In genomic region chr20:32820698-32821378, GRCh38 we compare ENCODE assay signal across 9 cellular contexts. TPM values are rescaled to one million over a fixed set of nuclear protein-coding genes. Genes with fewer than 3 reads are reported as not detected.
DNase-seq lines count a peak whose midpoint lies in the region; ATAC-seq, FAIRE-seq and TF ChIP-seq lines count a peak whose summit lies in the region.
"Had no signal": no experiment of that assay in that cellular context is flagged by ENCODE, and none has a peak within 500 bp of the region (broad histone marks: within the 10 kb centered on the region; RNA-seq: fewer than 3 reads in every experiment).

No MANE protein-coding gene starts in this region.

- H3K4me3 ChIP-seq in Panc1 (ENCODE audit: low read depth in 2 of 2, low read length in 2 of 2) (peak overlapping the region; percentile 61 to 96), endothelial cell of umbilical vein (replicated peaks in 1 of 3; ENCODE audit: insufficient read depth in 1 of 3, low read depth in 1 of 3, low read length in 3 of 3) (peak overlapping the region; percentile 73 to 94 (median 89)), osteoblast (ENCODE audit: insufficient read depth, low read length) (peak overlapping the region; percentile 82)

- DNase-seq in EL, result peak; percentile 15
- no peak for DNase-seq in Panc1 (ENCODE audit: low read depth, low spot score)
- no peak for DNase-seq in endothelial cell of umbilical vein (ENCODE audit: low read depth, low spot score)
- DNase-seq in osteoblast (ENCODE audit: insufficient read length, low spot score, missing footprints), result peak; percentile 79
- no peak for DNase-seq in GM12892 (ENCODE audit: insufficient read length)
- DNase-seq in KBM-7, result no peak
- no peak for DNase-seq in NCI-H1092 (lab: John Stamatoyannopoulos, UW)
- DNase-seq in SIG-M5 treated with dmso at 0.1 percent for 504 hours (lab: John Stamatoyannopoulos, UW; ENCODE audit: unreplicated experiment), result no peak

- BruUV-seq in Panc1 (replicated peaks; lab: Mats Ljungman, UMichigan), result no TSS peak
- BruUV-seq in endothelial cell of umbilical vein (replicated peaks; lab: Mats Ljungman, UMichigan), result no TSS peak

- no peaks in the 10 kb centered on the region for H3K9me1 ChIP-seq in endothelial cell of umbilical vein (replicated peaks; ENCODE audit: control insufficient read depth, extremely low read depth, insufficient read depth, low read length)

- peak overlapping the region; percentile 73 for H3K9ac ChIP-seq in endothelial cell of umbilical vein (replicated peaks; ENCODE audit: extremely low read depth, insufficient read depth, low read length)

- TF ChIP-seq CTCF in Panc1 (IDR thresholded peaks at IDR 0.05) (no peak), endothelial cell of umbilical vein (IDR thresholded peaks at IDR 0.05; ENCODE audit: extremely low read depth in 1 of 2, insufficient read depth in 1 of 2, low read depth in 1 of 2, low read length in 2 of 2) (no peak), osteoblast (IDR thresholded peaks at IDR 0.05; ENCODE audit: extremely low read depth, low read depth, low read length) (no peak)

- dilution Hi-C loops in endothelial cell of umbilical vein (cut with MboI; ENCODE audit: extremely low pct_ligation_motif_present, low sequenced_read_pairs), result no loop called here

- peaks cover 59% of the 10 kb centered on the region for H3K79me2 ChIP-seq in endothelial cell of umbilical vein (ENCODE audit: control insufficient read depth, insufficient read depth, low read length)
- H3K79me2 ChIP-seq in osteoblast (ENCODE audit: insufficient read depth, low read length), result peaks cover 60% of the 10 kb centered on the region

- H3K36me3 ChIP-seq in Panc1 (ENCODE audit: control insufficient read depth, insufficient read depth, low read length) (no peaks in the 10 kb centered on the region), endothelial cell of umbilical vein (ENCODE audit: control insufficient read depth in 2 of 2, extremely low read depth in 1 of 2, insufficient read depth in 2 of 2, low read length in 2 of 2) (peaks cover 0 to 1% of the 10 kb centered on the region in 2 experiments), osteoblast (ENCODE audit: insufficient read depth, low read length) (peaks cover 2% of the 10 kb centered on the region)

- CTCF ChIA-PET in Panc1 (lab: Charles Lee) (interaction anchor here (0.6 kb wide), 1 partner anchor 1360 kb away, joined by 5 read pairs; no protein-coding TSS in a partner anchor), endothelial cell of umbilical vein (lab: Charles Lee) (interaction anchor here (1.3 to 2.7 kb wide), 3 partner anchors 10 to 43 kb away, joined by 6 to 12 read pairs (median 7); no protein-coding TSS in a partner anchor)

- peak overlapping the region; percentile 77 for H3K4me2 ChIP-seq in endothelial cell of umbilical vein (ENCODE audit: insufficient read depth, low read length)
- H3K4me2 ChIP-seq in osteoblast (ENCODE audit: insufficient read depth, low read length), result peak overlapping the region; percentile 99

- intact Hi-C loops in Panc1 (cut with micrococcal nuclease; ENCODE audit: unreplicated experiment), result no loop called here
- intact Hi-C loops in endothelial cell of umbilical vein (cut with micrococcal nuclease), result no loop called here

- H2AFZ ChIP-seq in endothelial cell of umbilical vein (ENCODE audit: low read depth, low read length) (no peak overlapping the region), osteoblast (ENCODE audit: low read length) (no peak overlapping the region)

- in situ Hi-C loops in Panc1 (cut with HindIII; ENCODE audit: low pct_unique_long_range_greater_than_20kb, low sequenced_read_pairs) (no loop called here), KBM-7 (cut with MboI; ENCODE audit: low pct_unique_long_range_greater_than_20kb, low sequenced_read_pairs) (no loop called here)

- H3K9me3 ChIP-seq in Panc1 (ENCODE audit: control insufficient read depth, insufficient read depth, low read depth, low read length) (no peaks in the 10 kb centered on the region), endothelial cell of umbilical vein (replicated peaks; ENCODE audit: control insufficient read depth, insufficient read depth, low read length) (no peaks in the 10 kb centered on the region), osteoblast (ENCODE audit: low read depth, low read length) (no peaks in the 10 kb centered on the region)

- H3K27me3 ChIP-seq in Panc1 (ENCODE audit: control insufficient read depth, insufficient read depth, low read length) (no peaks in the 10 kb centered on the region), endothelial cell of umbilical vein (ENCODE audit: control insufficient read depth in 2 of 2, insufficient read depth in 2 of 2, low read length in 2 of 2) (no peaks in the 10 kb centered on the region), osteoblast (ENCODE audit: insufficient read depth, low read length) (no peaks in the 10 kb centered on the region)

- H4K20me1 ChIP-seq in endothelial cell of umbilical vein (replicated peaks; ENCODE audit: control insufficient read depth, extremely low read depth, insufficient read depth, low read length) (peaks cover 4% of the 10 kb centered on the region), osteoblast (ENCODE audit: insufficient read depth, low read length) (peaks cover 52% of the 10 kb centered on the region)

- peak; percentile 2; the same call in 1 of the 2 replicates for ATAC-seq in Panc1

- peak overlapping the region; percentile 84 for H3K27ac ChIP-seq in Panc1 (ENCODE audit: low read length)
- H3K27ac ChIP-seq in endothelial cell of umbilical vein (ENCODE audit: insufficient read depth, low read depth, low read length), result peak overlapping the region; percentile 22
- peak overlapping the region; percentile 71 for H3K27ac ChIP-seq in osteoblast (ENCODE audit: low read depth, low read length)

- FAIRE-seq in endothelial cell of umbilical vein (lab: Jason Lieb, UNC) (peak; percentile 56), GM12892 (lab: Jason Lieb, UNC) (no peak)

- POLR2A ChIA-PET in Panc1 (lab: Charles Lee) (interaction anchor here (1.2 kb wide), 1 partner anchor 12 kb away, joined by 3 read pairs; no protein-coding TSS in a partner anchor), endothelial cell of umbilical vein (lab: Charles Lee) (interaction anchor here (1.6 kb wide), 1 partner anchor 9 kb away, joined by 6 read pairs; no protein-coding TSS in a partner anchor)

- peaks cover 24% of the 10 kb centered on the region for H3K4me1 ChIP-seq in Panc1 (ENCODE audit: control insufficient read depth, insufficient read depth, low read length)
- H3K4me1 ChIP-seq in endothelial cell of umbilical vein (ENCODE audit: control insufficient read depth, extremely low read depth, insufficient read depth, low read length), result peaks cover 28% of the 10 kb centered on the region
- H3K4me1 ChIP-seq in osteoblast (ENCODE audit: insufficient read depth, low read length), result peaks cover 35% of the 10 kb centered on the region

- no peak for TF ChIP-seq POLR2A in endothelial cell of umbilical vein (IDR thresholded peaks at IDR 0.05; ENCODE audit: low read depth, low read length)
- no peak for TF ChIP-seq POLR2A in GM12892 (IDR thresholded peaks at IDR 0.05; ENCODE audit: low read depth, low read length)

TF ChIP-seq in endothelial cell of umbilical vein, 7 proteins besides CTCF, POLR2A, EP300 and RAD21 (continues in another document):
- TF ChIP-seq GATA2 (IDR thresholded peaks at IDR 0.05; ENCODE audit: insufficient read depth, insufficient read length, low read depth, low read length), result no peak
- TF ChIP-seq POLR2AphosphoS5 (IDR thresholded peaks at IDR 0.05; ENCODE audit: insufficient read depth, low read depth, low read length), result no peak
- TF ChIP-seq JUN (IDR thresholded peaks at IDR 0.05; ENCODE audit: borderline replicate concordance, insufficient read depth, insufficient read length, low read depth), result no peak
- TF ChIP-seq MAX (IDR thresholded peaks at IDR 0.05; ENCODE audit: insufficient read depth, insufficient read length), result no peak

RNA-seq across cellular contexts. Expression of gene MAPRE1, which starts 1.1 kb away (rescaled TPM):
- 160 TPM for total RNA-seq in Panc1 (2021; ENCODE audit: unreplicated experiment)
- 98.9 TPM for polyA plus RNA-seq in Panc1 (2012; ENCODE audit: insufficient read length)
- 143 and 150 TPM in 2 replicates for total RNA-seq in endothelial cell of umbilical vein
- polyA plus RNA-seq in endothelial cell of umbilical vein, result 46.4 and 71.6 TPM in 2 replicates
- 72.3 and 85.6 TPM in 2 replicates for polyA plus RNA-seq in endothelial cell of umbilical vein (2011; cell fraction: cytosol; rRNA removed)
- polyA plus RNA-seq in endothelial cell of umbilical vein (2011; cell fraction: nucleus; rRNA removed), result 40.4 and 59.9 TPM in 2 replicates
- 143 and 174 TPM in 2 replicates for polyA plus RNA-seq in endothelial cell of umbilical vein (2012)
- 75.8 and 82.4 TPM in 2 replicates for polyA minus RNA-seq in endothelial cell of umbilical vein
- polyA minus RNA-seq in endothelial cell of umbilical vein (2011; cell fraction: cytosol; rRNA and poly(A)+ RNA removed), result 52.8 TPM
- polyA minus RNA-seq in endothelial cell of umbilical vein (2011; cell fraction: nucleus; rRNA and poly(A)+ RNA removed), result 27.6 and 36.4 TPM in 2 replicates
- total RNA-seq in osteoblast, result 74.8 and 80.3 TPM in 2 replicates
- polyA plus RNA-seq in GM12892 (2012; ENCODE audit: missing spikeins), result 91.9 TPM

RNA-seq across cellular contexts. Expression of gene EFCAB8, which starts 37.9 kb away (rescaled TPM):
- total RNA-seq in Panc1 (2021; ENCODE audit: unreplicated experiment) (1.1 TPM), endothelial cell of umbilical vein (0.31 and 0.60 TPM in 2 replicates), osteoblast (1.4 TPM in 1 of 2 replicates, not detected in the other)
- 0.36 TPM for polyA plus RNA-seq in Panc1 (2012; ENCODE audit: insufficient read length)
- 0.01 and 0.08 TPM in 2 replicates for polyA plus RNA-seq in endothelial cell of umbilical vein
- 0.04 TPM in 1 of 2 replicates, not detected in the other for polyA plus RNA-seq in endothelial cell of umbilical vein (2011; cell fraction: cytosol; rRNA removed)
- polyA plus RNA-seq in endothelial cell of umbilical vein (2011; cell fraction: nucleus; rRNA removed), result 0.22 and 1.7 TPM in 2 replicates
- not detected in 2 replicates for polyA plus RNA-seq in endothelial cell of umbilical vein (2012)
- polyA minus RNA-seq in endothelial cell of umbilical vein, result 0.23 TPM in 1 of 2 replicates, not detected in the other
- polyA minus RNA-seq in endothelial cell of umbilical vein (2011; cell fraction: cytosol; rRNA and poly(A)+ RNA removed), result not detected
- polyA minus RNA-seq in endothelial cell of umbilical vein (2011; cell fraction: nucleus; rRNA and poly(A)+ RNA removed), result 0.87 TPM in 1 of 2 replicates, not detected in the other
- polyA plus RNA-seq in GM12892 (2012; ENCODE audit: missing spikeins), result not detected
- total RNA-seq: NCI-H460 had no signal

RNA-seq across cellular contexts. Expression of gene DNMT3B, which starts 58.7 kb away (rescaled TPM):
- total RNA-seq in Panc1 (2021; ENCODE audit: unreplicated experiment), result 3.5 TPM
- polyA plus RNA-seq in Panc1 (2012; ENCODE audit: insufficient read length), result 2.1 TPM
- 6.8 TPM in 2 replicates for total RNA-seq in endothelial cell of umbilical vein
- 3.2 and 3.6 TPM in 2 replicates for polyA plus RNA-seq in endothelial cell of umbilical vein
- polyA plus RNA-seq in endothelial cell of umbilical vein (2011; cell fraction: cytosol; rRNA removed), result 3.0 and 3.2 TPM in 2 replicates
- 11.3 and 11.9 TPM in 2 replicates for polyA plus RNA-seq in endothelial cell of umbilical vein (2011; cell fraction: nucleus; rRNA removed)
- 4.4 and 4.7 TPM in 2 replicates for polyA plus RNA-seq in endothelial cell of umbilical vein (2012)
- 3.4 TPM in 2 replicates for polyA minus RNA-seq in endothelial cell of umbilical vein
- polyA minus RNA-seq in endothelial cell of umbilical vein (2011; cell fraction: cytosol; rRNA and poly(A)+ RNA removed), result 3.8 TPM
- polyA minus RNA-seq in endothelial cell of umbilical vein (2011; cell fraction: nucleus; rRNA and poly(A)+ RNA removed), result 2.9 and 3.7 TPM in 2 replicates
- total RNA-seq in osteoblast, result 2.4 and 2.5 TPM in 2 replicates
- polyA plus RNA-seq in GM12892 (2012; ENCODE audit: missing spikeins), result 0.47 TPM

Comparison
In these comparisons a context has a peak if more than half of its experiments do, and no peak if none do; other contexts are left out.
1. DNase-seq: peak in EL (single experiment) and osteoblast (single experiment); none in Panc1 (single experiment), endothelial cell of umbilical vein (single experiment), GM12892 (single experiment), KBM-7 (single experiment), NCI-H1092 (single experiment) and SIG-M5 treated with dmso at 0.1 percent for 504 hours (single experiment).
2. H3K27ac ChIP-seq: peak in every context shown above with its lines; median percentile 84 in Panc1; 71 in osteoblast; 22 in endothelial cell of umbilical vein.
3. Peak in every context shown above with its lines, with median percentiles within 50 percentile points of each other: H3K4me3 ChIP-seq.